In the genomic region with DNA sequence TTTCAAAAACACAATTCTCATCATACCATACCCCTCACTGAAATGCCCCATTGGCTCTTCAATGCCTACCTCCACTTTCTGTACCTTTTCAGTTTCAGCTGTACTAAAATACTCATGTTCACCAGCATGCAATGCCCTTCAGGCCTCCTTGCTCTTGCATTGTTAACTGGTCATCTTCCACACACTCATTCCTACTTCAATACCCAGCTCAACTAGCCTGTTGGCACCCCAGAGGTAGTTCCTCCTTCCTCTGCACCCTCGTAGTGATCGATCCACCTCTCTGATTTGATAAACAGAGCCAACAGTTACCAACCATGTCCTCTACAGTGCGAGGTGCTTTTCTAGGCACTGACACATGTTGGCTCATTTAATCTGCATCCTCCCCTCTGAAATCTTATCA, we compare ENCODE assay signal across 31 cellular contexts. TPM values are rescaled to one million over a fixed set of nuclear protein-coding genes. Genes with fewer than 3 reads are reported as not detected.
"Had no signal": no experiment of that assay in that cellular context is flagged by ENCODE, and none has a peak within 500 bp of the region (broad histone marks: within the 10 kb centered on the region; RNA-seq: fewer than 3 reads in every experiment).

No MANE protein-coding gene starts in this region.

- H3K4me1 Mint-ChIP-seq: naive thymus-derived CD4-positive, alpha-beta T cell; natural killer cell; stimulated activated memory B cell treated with anti-CD40 and anti-IgM and Interleukin-4, amounts not matched to agents 10 μg/mL and 1 μg/mL and 100 μg/mL, for 72 hours; stimulated activated naive CD8-positive, alpha-beta T cell treated with anti-CD3 and anti-CD28 coated beads, Interleukin-15, amount 100 ng/mL, for 72 hours had no signal

- H3K4me2 ChIP-seq: neural progenitor cell, smooth muscle cell had no signal

- DNase-seq: naive thymus-derived CD4-positive, alpha-beta T cell; natural killer cell; occipital lobe; ovary; psoas muscle; right cardiac atrium; spleen; stimulated activated CD4-positive, alpha-beta T cell treated with anti-CD3 and anti-CD28 coated beads, Interleukin-12 subunit alpha, Interleukin-12 subunit beta, amount 100 ng/mL, for 4 hours; stimulated activated CD4-positive, alpha-beta T cell treated with anti-CD3 and anti-CD28 coated beads, Interleukin-1b, Interleukin-23, amount 100 ng/mL, for 48 hours; stimulated activated CD4-positive, alpha-beta T cell treated with anti-CD3 and anti-CD28 coated beads, Interleukin-4, amount 100 ng/mL, for 1 hour; stimulated activated CD4-positive, alpha-beta T cell treated with anti-CD3 and anti-CD28 coated beads, Interleukin-4, amount 100 ng/mL, for 4 hours; stimulated activated CD8-positive, alpha-beta memory T cell treated with anti-CD3 and anti-CD28 coated beads, Interleukin-4, amount 100 ng/mL, for 48 hours; stimulated activated naive CD4-positive, alpha-beta T cell; stimulated activated naive CD8-positive, alpha-beta T cell treated with anti-CD3 and anti-CD28 coated beads, Interleukin-15, amount 100 ng/mL, for 72 hours; stimulated activated naive CD8-positive, alpha-beta T cell treated with anti-CD3 and anti-CD28 coated beads, Interleukin-15, Interleukin-2, amounts not matched to agents 100 U/mL and 50 U/mL, for 24 hours; substantia nigra; testis; tibial artery; transverse colon; upper lobe of right lung; uterus had no signal

- H3K36me3 ChIP-seq: neural progenitor cell, ovary, spleen, suprapubic skin, tibial artery, transverse colon, upper lobe of right lung, uterus had no signal

- H3K9me3 ChIP-seq: suprapubic skin, testis, upper lobe of right lung, uterus had no signal

- H3K4me1 ChIP-seq: parathyroid adenoma, spleen, suprapubic skin, transverse colon, uterus had no signal

- H3K27ac Mint-ChIP-seq: naive thymus-derived CD4-positive, alpha-beta T cell; natural killer cell; neural progenitor cell; progenitor cell of endocrine pancreas; stimulated activated memory B cell treated with anti-CD40 and anti-IgM and Interleukin-4, amounts not matched to agents 10 μg/mL and 1 μg/mL and 100 μg/mL, for 72 hours; stimulated activated naive CD8-positive, alpha-beta T cell treated with anti-CD3 and anti-CD28 coated beads, Interleukin-15, amount 100 ng/mL, for 72 hours; type B pancreatic cell had no signal

- H3K4me3 Mint-ChIP-seq: naive thymus-derived CD4-positive, alpha-beta T cell; natural killer cell; nephron; neural progenitor cell; stimulated activated memory B cell treated with anti-CD40 and anti-IgM and Interleukin-4, amounts not matched to agents 10 μg/mL and 1 μg/mL and 100 μg/mL, for 72 hours; stimulated activated naive CD8-positive, alpha-beta T cell treated with anti-CD3 and anti-CD28 coated beads, Interleukin-15, amount 100 ng/mL, for 72 hours; type B pancreatic cell had no signal

- H3K79me2 ChIP-seq: parathyroid adenoma had no signal

- H3K9ac ChIP-seq: neural progenitor cell, parathyroid adenoma had no signal

- H3K4me3 ChIP-seq: neural progenitor cell, ovary, psoas muscle, skin epidermis, smooth muscle cell, spleen, suprapubic skin, testis, tibial artery, transverse colon, upper lobe of right lung, uterus had no signal

- H3K27me3 ChIP-seq: neural progenitor cell, ovary, suprapubic skin, testis, tibial artery, transverse colon, upper lobe of right lung, uterus had no signal

- H3K27ac ChIP-seq: neural progenitor cell, ovary, parathyroid adenoma, psoas muscle, skin epidermis, spleen, suprapubic skin, testis, tibial artery, transverse colon, upper lobe of right lung, uterus had no signal

- ATAC-seq: naive thymus-derived CD4-positive, alpha-beta T cell; natural killer cell; psoas muscle; right cardiac atrium; sciatic nerve; stimulated activated memory B cell treated with anti-CD40 and anti-IgM and Interleukin-4, amounts not matched to agents 10 μg/mL and 1 μg/mL and 100 μg/mL, for 72 hours; stimulated activated naive CD8-positive, alpha-beta T cell treated with anti-CD3 and anti-CD28 coated beads, Interleukin-15, amount 100 ng/mL, for 72 hours; stimulated activated naive CD8-positive, alpha-beta T cell treated with anti-CD3 and anti-CD28 coated beads, Interleukin-15, Interleukin-2, amounts not matched to agents 100 U/mL and 50 U/mL, for 24 hours; upper lobe of right lung had no signal

- H3K27me3 Mint-ChIP-seq: progenitor cell of endocrine pancreas, type B pancreatic cell had no signal

- H3K36me3 Mint-ChIP-seq: natural killer cell had no signal

- H2AFZ ChIP-seq: neural progenitor cell, parathyroid adenoma had no signal

RNA-seq across cellular contexts. Expression of gene PGBD5, which starts 46.7 kb away (rescaled TPM):
- polyA plus RNA-seq: naive thymus-derived CD4-positive, alpha-beta T cell had no signal
